In the genomic region with DNA sequence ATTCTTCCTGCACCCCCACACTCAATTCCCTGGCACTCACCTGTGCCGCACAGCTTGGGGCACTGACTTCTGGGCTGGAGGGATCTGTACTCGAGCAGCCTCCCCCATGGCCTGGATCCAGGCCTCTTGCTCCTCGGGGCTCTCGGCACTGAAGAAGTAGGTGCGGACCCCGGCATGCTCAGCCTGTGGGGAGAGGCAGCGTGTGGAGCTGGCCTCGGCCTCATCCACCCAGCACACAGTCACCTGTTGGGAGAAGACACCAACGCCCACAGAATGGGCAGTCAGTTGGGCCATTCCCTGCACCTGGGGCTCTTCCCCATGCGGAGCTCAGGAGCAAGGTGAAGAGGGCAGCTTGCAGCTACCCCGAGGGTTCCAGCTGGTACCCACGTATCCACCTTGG, we compare ENCODE assay signal across 32 cellular contexts. TPM values are rescaled to one million over a fixed set of nuclear protein-coding genes. Genes with fewer than 3 reads are reported as not detected.
"Had no signal": no experiment of that assay in that cellular context is flagged by ENCODE, and none has a peak within 500 bp of the region (broad histone marks: within the 10 kb centered on the region; RNA-seq: fewer than 3 reads in every experiment).

No MANE protein-coding gene starts in this region.

- H3K4me3 ChIP-seq: heart left ventricle, left lung, mucosa of descending colon, pancreas, prostate gland, sigmoid colon, spleen, suprapubic skin, thoracic aorta, tibial artery, uterus had no signal

- DNase-seq: heart left ventricle; hypothalamus; islet precursor cell; kidney glomerular epithelial cell; left cardiac atrium; left lung; midbrain; mucosa of descending colon; naive thymus-derived CD4-positive, alpha-beta T cell; nucleus accumbens; pancreas; retina; right cardiac atrium; sigmoid colon; small intestine; spleen; stimulated activated CD4-positive, alpha-beta T cell treated with anti-CD3 and anti-CD28 coated beads, Interleukin-2, amount 100 ng/mL, for 48 hours; stimulated activated CD4-positive, alpha-beta T cell treated with anti-CD3 and anti-CD28 coated beads, Interleukin-4, amount 100 ng/mL, for 4 hours; stimulated activated CD8-positive, alpha-beta memory T cell treated with anti-CD3 and anti-CD28 coated beads, Interleukin-4, amount 100 ng/mL, for 48 hours; stimulated activated naive CD4-positive, alpha-beta T cell treated with Interleukin-2 at 50 U/mL for 16 hours; tibial artery; uterus had no signal

- ATAC-seq: heart left ventricle; left cardiac atrium; left lung; mucosa of descending colon; naive thymus-derived CD4-positive, alpha-beta T cell; natural killer cell treated with Interleukin-12 subunit alpha and Interleukin-12 subunit beta and Interleukin-15 and Interleukin-18, amount 100 ng/mL, for 72 hours; pancreas; right cardiac atrium; stimulated activated memory B cell treated with anti-CD40 and anti-IgM and Interleukin-4, amounts not matched to agents 10 μg/mL and 1 μg/mL and 100 μg/mL, for 72 hours had no signal

- H3K9me3 ChIP-seq: heart left ventricle, left lung, mucosa of descending colon, pancreas, prostate gland, sigmoid colon, spleen, suprapubic skin, thoracic aorta, tibial artery, uterus had no signal

- H3K36me3 ChIP-seq: left lung, prostate gland, sigmoid colon, spleen, thoracic aorta, uterus had no signal

- H3K4me1 ChIP-seq: left lung, uterus had no signal

- H3K27ac ChIP-seq: heart left ventricle, left lung, pancreas, prostate gland, sigmoid colon, spleen, suprapubic skin, thoracic aorta, tibial artery, uterus had no signal

- H3K27me3 ChIP-seq: heart left ventricle, left lung, pancreas, sigmoid colon, spleen, suprapubic skin, tibial artery, uterus had no signal

RNA-seq across cellular contexts. Expression of a gene that starts 47.5 kb away (rescaled TPM):
- total RNA-seq: left cardiac atrium; mesenteric fat pad; myocyte; naive thymus-derived CD4-positive, alpha-beta T cell; natural killer cell treated with Interleukin-12 subunit alpha and Interleukin-12 subunit beta and Interleukin-15 and Interleukin-18, amount 100 ng/mL, for 72 hours; osteoblast; right cardiac atrium; sigmoid colon; spleen; subcutaneous adipose tissue; suprapubic skin; thoracic aorta had no signal
- polyA plus RNA-seq: neural cell, right cardiac atrium had no signal
